ENCODE assay signal across 9 cellular contexts in the genomic region with DNA sequence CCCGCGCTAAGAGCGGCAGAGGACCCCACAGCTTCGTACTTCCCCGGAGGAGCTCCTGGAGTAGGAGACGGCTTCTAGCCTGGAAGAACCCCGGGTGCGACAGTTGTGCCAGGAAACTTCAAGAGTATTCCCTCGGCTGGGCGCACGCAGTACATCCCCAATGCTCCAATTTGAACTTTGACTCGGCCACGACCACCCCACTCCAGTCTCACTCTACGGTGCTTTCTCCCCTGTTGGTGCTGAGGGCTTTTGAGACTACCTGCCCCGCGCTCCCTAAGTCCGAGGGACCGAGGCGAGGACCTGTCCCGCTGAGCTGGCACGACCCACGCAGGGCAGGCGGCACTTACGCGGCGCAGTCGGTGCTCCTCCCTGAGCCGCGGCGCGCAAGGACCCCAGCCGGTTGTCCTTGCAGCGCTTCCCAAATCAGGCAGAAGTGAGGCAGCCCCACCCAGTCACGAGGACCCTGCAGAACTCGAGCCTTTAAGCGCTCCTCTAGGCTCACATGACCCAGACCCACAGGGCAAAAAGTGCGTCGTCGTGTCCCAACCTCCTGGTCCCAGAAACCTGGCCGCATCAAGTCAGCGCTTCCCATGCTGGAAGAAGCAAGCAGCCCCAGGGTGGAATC. TPM values are rescaled to one million over a fixed set of nuclear protein-coding genes. Genes with fewer than 3 reads are reported as not detected.
DNase-seq lines count a peak whose midpoint lies in the region; ATAC-seq and TF ChIP-seq lines count a peak whose summit lies in the region.
"Had no signal": no experiment of that assay in that cellular context is flagged by ENCODE, and none has a peak within 500 bp of the region (broad histone marks: within the 10 kb centered on the region; RNA-seq: fewer than 3 reads in every experiment).

A gene (minus strand): TSS at position 456 of the 625 bp plus-strand sequence. CDS start 25,476 bp downstream, outside the sequence.

- no peak for ATAC-seq in GM19324 (IDR thresholded peaks at IDR 0.05; ENCODE audit: low FRiP score, unreplicated experiment)
- no peak for ATAC-seq in HG03521 (IDR thresholded peaks at IDR 0.05; ENCODE audit: unreplicated experiment)

- H2AK5ac ChIP-seq in mesenchymal stem cell (ENCODE audit: low read length, severe bottlenecking) = no peak within 1 kb of the TSS

- H3K9ac ChIP-seq in mesenchymal stem cell (ENCODE audit: low read length) = peak within 1 kb of the TSS; percentile 53

- DNase-seq in H7 (peak; percentile 65), NCI-H82 treated with DMSO at 0.1 percent for 48 hours (lab: John Stamatoyannopoulos, UW; ENCODE audit: unreplicated experiment) (peak; percentile 31), ecto neural progenitor cell (ENCODE audit: low spot score) (peak; percentile 75), mesenchymal stem cell (peak; percentile 4), testis (peak; percentile 91), GM13976 (ENCODE audit: low spot score) (no peak)

- in situ Hi-C loops in GM13976 (cut with MboI; ENCODE audit: low sequenced_read_pairs, unreplicated experiment) = no loop called here

- H3K4me3 ChIP-seq in H7 (ENCODE audit: insufficient read depth, low read depth, low read length) (peak within 1 kb of the TSS; percentile 79), mesenchymal stem cell (ENCODE audit: insufficient read depth in 1 of 2, low read depth in 1 of 2, low read length in 2 of 2) (peak within 1 kb of the TSS; percentile 16 to 74), testis (peak within 1 kb of the TSS; percentile 50 to 74)

- peak within 1 kb of the TSS; percentile 7 for H4K8ac ChIP-seq in mesenchymal stem cell (ENCODE audit: low read length)

- no peak within 1 kb of the TSS for H3K4ac ChIP-seq in mesenchymal stem cell (ENCODE audit: low read depth in 1 of 2, low read length in 2 of 2)

- no peak within 1 kb of the TSS for H2BK120ac ChIP-seq in mesenchymal stem cell (ENCODE audit: low read depth, low read length)

- H3K27me3 ChIP-seq in H7 (ENCODE audit: control insufficient read depth, insufficient read depth, low read length) = peaks cover 13% of the 10 kb centered on the region
- peaks cover 45 to 66% of the 10 kb centered on the region in 2 experiments for H3K27me3 ChIP-seq in mesenchymal stem cell (ENCODE audit: control insufficient read depth in 1 of 2, insufficient read depth in 1 of 2, low read length in 2 of 2)
- no peaks in the 10 kb centered on the region for H3K27me3 ChIP-seq in testis

- H3K27ac ChIP-seq in mesenchymal stem cell (ENCODE audit: low read length, poor library complexity, severe bottlenecking) = no peak within 1 kb of the TSS
- H3K27ac ChIP-seq in testis = peak within 1 kb of the TSS; percentile 55 to 62

- H3K79me1 ChIP-seq in mesenchymal stem cell (replicated peaks; ENCODE audit: low read length, poor library complexity, severe bottlenecking) = no peaks in the 10 kb centered on the region

- no peak for TF ChIP-seq POLR2A in testis (IDR thresholded peaks at IDR 0.05)

- H3K9me3 ChIP-seq in mesenchymal stem cell (ENCODE audit: control insufficient read depth, low read length) = no peaks in the 10 kb centered on the region
- H3K9me3 ChIP-seq in testis = no peaks in the 10 kb centered on the region

- peak within 1 kb of the TSS; percentile 53 for H4K91ac ChIP-seq in mesenchymal stem cell (ENCODE audit: low read length)

- under 1% methylated on average over 41 of the region's 41 CpGs for WGBS in mesenchymal stem cell
- 0 to 1% methylated on average over 15 to 41 of the region's 41 CpGs for WGBS in testis, 2 donors

- no peak within 1 kb of the TSS for H2BK15ac ChIP-seq in mesenchymal stem cell (ENCODE audit: low read depth, poor library complexity, severe bottlenecking)

- H2AFZ ChIP-seq in mesenchymal stem cell (ENCODE audit: low read depth, low read length) = peak within 1 kb of the TSS; percentile 81

- peak within 1 kb of the TSS in 1 of 2 experiments; percentile 87 for H3K14ac ChIP-seq in mesenchymal stem cell (ENCODE audit: low read length in 2 of 2)

- intact Hi-C loops in testis (cut with DNase I; ENCODE audit: low total_unique reads) = no loop called here

- H3K23ac ChIP-seq in mesenchymal stem cell (ENCODE audit: low read length in 2 of 2) = peak within 1 kb of the TSS in 1 of 2 experiments; percentile 23

- H2BK5ac ChIP-seq in mesenchymal stem cell (ENCODE audit: low read depth, low read length, poor library complexity, severe bottlenecking) = no peak within 1 kb of the TSS

- no peaks in the 10 kb centered on the region for H3K36me3 ChIP-seq in H7 (replicated peaks; ENCODE audit: control insufficient read depth, insufficient read depth, low read length)
- H3K36me3 ChIP-seq in mesenchymal stem cell (ENCODE audit: control insufficient read depth in 1 of 2, insufficient read depth in 2 of 2, low read depth in 1 of 2, low read length in 2 of 2) = no peaks in the 10 kb centered on the region
- no peaks in the 10 kb centered on the region for H3K36me3 ChIP-seq in testis (ENCODE audit: low read depth, missing control alignments)

- TF ChIP-seq CTCF in testis (IDR thresholded peaks at IDR 0.05) (no peak), GM13976 (IDR thresholded peaks at IDR 0.05; ENCODE audit: borderline replicate concordance, control extremely low read depth, extremely low read depth, insufficient read depth, missing control alignments) (no peak)

- H3K18ac ChIP-seq in mesenchymal stem cell (ENCODE audit: low read depth in 1 of 2, low read length in 2 of 2) = peak within 1 kb of the TSS in 1 of 2 experiments; percentile 43

- peaks cover 6% of the 10 kb centered on the region for H3K4me1 ChIP-seq in mesenchymal stem cell (ENCODE audit: control insufficient read depth, insufficient read depth, low read depth, low read length)
- H3K4me1 ChIP-seq in testis = peaks cover 5% of the 10 kb centered on the region

- H2BK12ac ChIP-seq in mesenchymal stem cell (ENCODE audit: low read length in 2 of 2) = no peak within 1 kb of the TSS

- peak within 1 kb of the TSS; percentile 27 for H3K4me2 ChIP-seq in mesenchymal stem cell (ENCODE audit: low read length, poor library complexity, severe bottlenecking)

RNA-seq across cellular contexts. Expression of the gene that starts here (rescaled TPM):
- 32.9 and 46.1 TPM in 2 replicates for total RNA-seq in H7 (2014; rRNA removed; shearing (Covaris generic))
- polyA plus RNA-seq in mesenchymal stem cell (2013, experiment 1 of 2) = 1.1 TPM
- 1.2 TPM for polyA plus RNA-seq in mesenchymal stem cell (2013, experiment 2 of 2)
- total RNA-seq in testis = 10 to 100 TPM; 26.6 to 51.1 TPM
- polyA plus RNA-seq in testis (ENCODE audit: insufficient read depth, low read depth, low replicate concordance) = 55.1 TPM
- total RNA-seq: endothelial cell of umbilical vein had no signal
